ENCODE assay signal across 9 cellular contexts in the genomic region with DNA sequence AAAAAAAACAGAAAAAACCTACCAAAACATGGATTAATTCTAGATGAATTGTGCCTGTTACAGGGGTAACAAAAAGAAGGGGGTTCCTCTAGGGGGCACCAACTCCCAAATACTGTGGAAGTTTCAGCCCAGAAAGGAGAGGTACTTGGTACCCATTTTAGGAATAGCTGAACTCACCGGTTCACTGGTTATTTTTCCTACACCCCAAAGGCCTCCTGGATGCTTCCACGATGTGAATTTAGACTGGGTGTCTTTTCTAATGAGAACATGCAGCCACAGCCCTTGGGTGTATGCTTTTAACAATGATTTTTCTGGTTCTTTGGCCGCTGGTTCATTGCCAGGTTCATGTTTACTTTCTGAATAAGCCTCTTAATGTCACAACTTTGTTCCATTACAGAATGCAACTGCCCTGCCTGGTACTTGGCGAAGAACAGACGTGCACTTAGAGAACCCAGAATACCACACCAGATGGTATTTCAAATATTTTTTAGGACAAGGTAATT. TPM values are rescaled to one million over a fixed set of nuclear protein-coding genes. Genes with fewer than 3 reads are reported as not detected.
DNase-seq lines count a peak whose midpoint lies in the region; ATAC-seq and TF ChIP-seq lines count a peak whose summit lies in the region.
"Had no signal": no experiment of that assay in that cellular context is flagged by ENCODE, and none has a peak within 500 bp of the region (broad histone marks: within the 10 kb centered on the region; RNA-seq: fewer than 3 reads in every experiment).

No MANE protein-coding gene starts in this region.

- peak; percentile 57 for TF ChIP-seq RAD21 in HCT116 (IDR thresholded peaks at IDR 0.05; ENCODE audit: low read depth)

- H3K4me2 ChIP-seq in HCT116 (ENCODE audit: low read length) = no peak overlapping the region

- intact Hi-C loops in HCT116 (cut with micrococcal nuclease) (no loop called here), esophagus squamous epithelium (cut with DNase I) (no loop called here), prostate gland (cut with DNase I) (no loop called here), posterior cingulate gyrus (cut with DNase I) (no loop called here)

- TF ChIP-seq POLR2A in HCT116 (IDR thresholded peaks at IDR 0.05; ENCODE audit: borderline replicate concordance, extremely low read depth, insufficient read depth, insufficient read length) (no peak), esophagus squamous epithelium (IDR thresholded peaks at IDR 0.05) (no peak), prostate gland (IDR thresholded peaks at IDR 0.05) (no peak)

- no peaks in the 10 kb centered on the region for H3K27me3 ChIP-seq in HCT116 (ENCODE audit: insufficient read depth, low read length)
- H3K27me3 ChIP-seq in WERI-Rb-1 (ENCODE audit: insufficient read depth, low read depth, severe bottlenecking) = no peaks in the 10 kb centered on the region
- H3K27me3 ChIP-seq in esophagus squamous epithelium = no peaks in the 10 kb centered on the region
- no peaks in the 10 kb centered on the region for H3K27me3 ChIP-seq in prostate gland (replicated peaks; ENCODE audit: insufficient read depth)

- no peak overlapping the region for H2AFZ ChIP-seq in HCT116 (ENCODE audit: low read depth, low read length, poor library complexity, severe bottlenecking)

- H3K9me2 ChIP-seq in HCT116 (ENCODE audit: insufficient read depth) = no peaks in the 10 kb centered on the region

- DNase-seq in AG20443 (ENCODE audit: low spot score) = peak; percentile 65
- peak; percentile 1 for DNase-seq in HCT116 (ENCODE audit: low read depth, low spot score)
- peak; percentile 39 for DNase-seq in WERI-Rb-1
- no peak for DNase-seq in esophagus squamous epithelium (lab: John Stamatoyannopoulos, UW)
- DNase-seq in prostate gland (ENCODE audit: low spot score) = peak; percentile 71
- no peak for DNase-seq in NCI-H226
- no peak for DNase-seq in posterior cingulate gyrus

- H3K27ac ChIP-seq in HCT116 (ENCODE audit: low read depth, low read length) = no peak overlapping the region
- peak overlapping the region; percentile 9; the same call in 1 of the 2 replicates for H3K27ac ChIP-seq in WERI-Rb-1
- H3K27ac ChIP-seq in esophagus squamous epithelium = peak overlapping the region in 3 of 4 donors; percentile 39 to 78 (median 60)
- peak overlapping the region; percentile 33 to 37 for H3K27ac ChIP-seq in prostate gland

- TF ChIP-seq CTCF in HCT116 (IDR thresholded peaks at IDR 0.05 in 2 of 3, conservative IDR thresholded peaks at IDR 0.05 in 1 of 3; ENCODE audit: borderline replicate concordance in 1 of 3, insufficient read depth in 1 of 3, low read depth in 2 of 3, low read length in 2 of 3) (peak in 2 of 3 experiments; percentile 19 to 43; a peak in 3 of 6 replicates), WERI-Rb-1 (IDR thresholded peaks at IDR 0.05; ENCODE audit: low read depth, low read length) (peak; percentile 29; the same call in 1 of the 2 replicates), esophagus squamous epithelium (IDR thresholded peaks at IDR 0.05) (peak in 3 of 6 experiments; percentile 26 to 48 (median 28)), prostate gland (IDR thresholded peaks at IDR 0.05) (peak in 3 of 4 experiments; percentile 17 to 34 (median 30))

- H3K79me2 ChIP-seq in HCT116 (ENCODE audit: insufficient read depth, low read length) = no peaks in the 10 kb centered on the region

- H3K9me3 ChIP-seq in HCT116 (ENCODE audit: control insufficient read depth in 1 of 2, insufficient read depth in 1 of 2, low read depth in 1 of 2, low read length in 2 of 2) = no peaks in the 10 kb centered on the region
- H3K9me3 ChIP-seq in WERI-Rb-1 (ENCODE audit: severe bottlenecking) = no peaks in the 10 kb centered on the region
- H3K9me3 ChIP-seq in esophagus squamous epithelium = no peaks in the 10 kb centered on the region
- no peaks in the 10 kb centered on the region for H3K9me3 ChIP-seq in prostate gland
- H3K9me3 ChIP-seq: HAP-1 had no signal

- BruUV-seq in HCT116 (replicated peaks; lab: Mats Ljungman, UMichigan) = no TSS peak

- no peaks in the 10 kb centered on the region for H4K20me1 ChIP-seq in HCT116 (ENCODE audit: insufficient read depth)

- RAD21 ChIA-PET in HCT116 (lab: Charles Lee; ENCODE audit: low non-redundant PET in 1 of 2, low total read pairs in 2 of 2, uncharacterized antibody in 2 of 2, unreplicated experiment in 2 of 2) = no interaction called here

- no peaks in the 10 kb centered on the region for H3K36me3 ChIP-seq in HCT116 (ENCODE audit: control insufficient read depth in 1 of 2, insufficient read depth in 2 of 2, low read length in 2 of 2)
- peaks cover 49% of the 10 kb centered on the region for H3K36me3 ChIP-seq in WERI-Rb-1
- peaks cover 0 to 22% (median 0%) of the 10 kb centered on the region in 3 donors for H3K36me3 ChIP-seq in esophagus squamous epithelium
- no peaks in the 10 kb centered on the region for H3K36me3 ChIP-seq in prostate gland
- H3K36me3 ChIP-seq: HAP-1 had no signal

- POLR2A ChIA-PET in HCT116 (lab: Charles Lee) = no interaction called here

- H3K4me3 ChIP-seq in HCT116 (replicated peaks in 1 of 2; ENCODE audit: low read depth in 1 of 2, low read length in 2 of 2) (no peak overlapping the region), WERI-Rb-1 (ENCODE audit: low read depth, low read length) (no peak overlapping the region), esophagus squamous epithelium (peak overlapping the region in 1 of 4 donors; percentile 28), prostate gland (no peak overlapping the region)
- H3K4me3 ChIP-seq: HAP-1 had no signal

- H3K9ac ChIP-seq in HCT116 (ENCODE audit: low read length) = no peak overlapping the region

- ATAC-seq in HCT116 (no peak), GM21360 (IDR thresholded peaks at IDR 0.05; ENCODE audit: unreplicated experiment) (no peak)

- WGBS in esophagus squamous epithelium, 2 donors = 14 to 36% methylated on average over 5 of the region's 5 CpGs
- WGBS in prostate gland = 9% methylated on average over 5 of the region's 5 CpGs

- CTCF ChIA-PET in HCT116 (lab: Charles Lee) = no interaction called here

- H3K4me1 ChIP-seq in HCT116 (ENCODE audit: control insufficient read depth in 1 of 2, insufficient read depth in 2 of 2, low read length in 2 of 2) (no peaks in the 10 kb centered on the region), esophagus squamous epithelium (peaks cover 12 to 36% (median 12%) of the 10 kb centered on the region in 3 donors), prostate gland (replicated peaks) (no peaks in the 10 kb centered on the region)

TF ChIP-seq in HCT116, 20 proteins besides CTCF, POLR2A, EP300 and RAD21:
- no peak for TF ChIP-seq ZNF274 (IDR thresholded peaks at IDR 0.05; ENCODE audit: low read depth, low read length)
- TF ChIP-seq, protein P1, sequence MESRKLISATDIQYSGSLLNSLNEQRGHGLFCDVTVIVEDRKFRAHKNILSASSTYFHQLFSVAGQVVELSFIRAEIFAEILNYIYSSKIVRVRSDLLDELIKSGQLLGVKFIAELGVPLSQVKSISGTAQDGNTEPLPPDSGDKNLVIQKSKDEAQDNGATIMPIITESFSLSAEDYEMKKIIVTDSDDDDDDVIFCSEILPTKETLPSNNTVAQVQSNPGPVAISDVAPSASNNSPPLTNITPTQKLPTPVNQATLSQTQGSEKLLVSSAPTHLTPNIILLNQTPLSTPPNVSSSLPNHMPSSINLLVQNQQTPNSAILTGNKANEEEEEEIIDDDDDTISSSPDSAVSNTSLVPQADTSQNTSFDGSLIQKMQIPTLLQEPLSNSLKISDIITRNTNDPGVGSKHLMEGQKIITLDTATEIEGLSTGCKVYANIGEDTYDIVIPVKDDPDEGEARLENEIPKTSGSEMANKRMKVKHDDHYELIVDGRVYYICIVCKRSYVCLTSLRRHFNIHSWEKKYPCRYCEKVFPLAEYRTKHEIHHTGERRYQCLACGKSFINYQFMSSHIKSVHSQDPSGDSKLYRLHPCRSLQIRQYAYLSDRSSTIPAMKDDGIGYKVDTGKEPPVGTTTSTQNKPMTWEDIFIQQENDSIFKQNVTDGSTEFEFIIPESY (IDR thresholded peaks at IDR 0.05; ENCODE audit: extremely low read depth, insufficient replicate concordance, low read length) = no peak
- TF ChIP-seq FOSL1 (IDR thresholded peaks at IDR 0.05; ENCODE audit: low read depth) = no peak
- TF ChIP-seq EGR1 (IDR thresholded peaks at IDR 0.05; ENCODE audit: low read depth) = no peak
- no peak for TF ChIP-seq TCF7L2 (IDR thresholded peaks at IDR 0.05; ENCODE audit: borderline replicate concordance, extremely low read depth, insufficient read depth, insufficient read length)

RNA-seq across cellular contexts. Expression of a gene that starts 46.7 kb away (rescaled TPM):
- total RNA-seq in HCT116 (2021; ENCODE audit: unreplicated experiment) (8.8 TPM), esophagus squamous epithelium (10 to 100 TPM in 1 of 4 donors, 1 to 10 TPM in 3; 1.1 to 22.9 (median 8.2) TPM), prostate gland (10 to 100 TPM; 34.2 to 34.4 TPM)
- polyA plus RNA-seq in HCT116 (2012) = 3.3 and 5.9 TPM in 2 replicates

Comparison
In these comparisons a context has a peak if more than half of its experiments do, and no peak if none do; other contexts are left out.
1. DNase-seq: peak in AG20443 (single experiment), HCT116 (single experiment), WERI-Rb-1 (single experiment) and prostate gland (single experiment); none in esophagus squamous epithelium (single experiment), NCI-H226 (single experiment) and posterior cingulate gyrus (0 of 10).